In genomic region chr4:157076578-157076947, GRCh38 we compare ENCODE assay signal across 9 cellular contexts. TPM values are rescaled to one million over a fixed set of nuclear protein-coding genes. Genes with fewer than 3 reads are reported as not detected.
A peak's percentile ranks its signal among the peaks of the same experiment; 100 is the strongest.
DNase-seq lines count a peak whose midpoint lies in the region; ATAC-seq and TF ChIP-seq lines count a peak whose summit lies in the region.
"Had no signal": no experiment of that assay in that cellular context is flagged by ENCODE, and none has a peak within 500 bp of the region (broad histone marks: within the 10 kb centered on the region; RNA-seq: fewer than 3 reads in every experiment).

No MANE protein-coding gene starts in this region.

- no peak overlapping the region for H2BK15ac ChIP-seq in mesenchymal stem cell (ENCODE audit: low read depth, poor library complexity, severe bottlenecking)

- H3K9ac ChIP-seq in mesenchymal stem cell (ENCODE audit: low read length), result peak overlapping the region; percentile 79

- H3K27me3 ChIP-seq in cardiac muscle cell (peaks cover 67% of the 10 kb centered on the region), mesenchymal stem cell (ENCODE audit: control insufficient read depth in 1 of 2, insufficient read depth in 1 of 2, low read length in 2 of 2) (no peaks in the 10 kb centered on the region), vagina (no peaks in the 10 kb centered on the region)

- H2BK5ac ChIP-seq in mesenchymal stem cell (ENCODE audit: low read depth, low read length, poor library complexity, severe bottlenecking), result no peak overlapping the region

- no peak overlapping the region for H3K27ac ChIP-seq in cardiac muscle cell
- no peak overlapping the region for H3K27ac ChIP-seq in mesenchymal stem cell (ENCODE audit: low read length, poor library complexity, severe bottlenecking)
- H3K27ac ChIP-seq in vagina, result no peak overlapping the region

- H2BK12ac ChIP-seq in mesenchymal stem cell (ENCODE audit: low read length in 2 of 2), result no peak overlapping the region

- H3K18ac ChIP-seq in mesenchymal stem cell (ENCODE audit: low read depth in 1 of 2, low read length in 2 of 2), result peak overlapping the region in 1 of 2 experiments; percentile 63

- no peak overlapping the region for H3K14ac ChIP-seq in mesenchymal stem cell (ENCODE audit: low read length in 2 of 2)

- H3K4me3 ChIP-seq in cardiac muscle cell (peak overlapping the region; percentile 83), choroid plexus epithelial cell (ENCODE audit: low read depth, low read length) (peak overlapping the region; percentile 79), mesenchymal stem cell (ENCODE audit: insufficient read depth in 1 of 2, low read depth in 1 of 2, low read length in 2 of 2) (peak overlapping the region; percentile 76 to 83), vagina (peak overlapping the region; percentile 56 to 67)

- DNase-seq in cardiac muscle cell (ENCODE audit: low read depth in 1 of 2, low spot score in 1 of 2) (no peak), Right ventricle myocardium inferior (ENCODE audit: missing footprints) (no peak), choroid plexus epithelial cell (ENCODE audit: low read depth) (no peak), mesenchymal stem cell (no peak), vagina (ENCODE audit: extremely low spot score in 2 of 2) (no peak), NCI-H1694 treated with DMSO at 0.1 percent for 48 hours (lab: John Stamatoyannopoulos, UW) (no peak), left colon (no peak)
- DNase-seq: activated CD4-positive, alpha-beta T cell treated with anti-CD3 and anti-CD28 coated beads, Interleukin-2, amount 10 ng/mL, durations not matched to agents 24 days and 14 days had no signal

- H2AFZ ChIP-seq in mesenchymal stem cell (ENCODE audit: low read depth, low read length), result peak overlapping the region; percentile 39

- intact Hi-C loops in Right ventricle myocardium inferior (cut with DNase I) (no loop called here), vagina (cut with DNase I) (no loop called here), left colon (cut with DNase I, micrococcal nuclease) (no loop called here)

- no peak for TF ChIP-seq POLR2A in vagina (IDR thresholded peaks at IDR 0.05)

- WGBS in mesenchymal stem cell, result 2% methylated on average over 8 of the region's 8 CpGs

- H3K79me1 ChIP-seq in mesenchymal stem cell (replicated peaks; ENCODE audit: low read length, poor library complexity, severe bottlenecking), result peaks cover 4% of the 10 kb centered on the region

- TF ChIP-seq CTCF in cardiac muscle cell (IDR thresholded peaks at IDR 0.05; ENCODE audit: low read depth, low read length) (no peak), choroid plexus epithelial cell (conservative IDR thresholded peaks at IDR 0.05; ENCODE audit: low read depth, low read length) (no peak), vagina (IDR thresholded peaks at IDR 0.05) (no peak)

- H3K4me1 ChIP-seq in cardiac muscle cell (ENCODE audit: low read depth), result no peaks in the 10 kb centered on the region
- peaks cover 2% of the 10 kb centered on the region for H3K4me1 ChIP-seq in mesenchymal stem cell (ENCODE audit: control insufficient read depth, insufficient read depth, low read depth, low read length)
- no peaks in the 10 kb centered on the region for H3K4me1 ChIP-seq in vagina

- no peaks in the 10 kb centered on the region for H3K36me3 ChIP-seq in cardiac muscle cell
- H3K36me3 ChIP-seq in mesenchymal stem cell (ENCODE audit: control insufficient read depth in 1 of 2, insufficient read depth in 2 of 2, low read depth in 1 of 2, low read length in 2 of 2), result no peaks in the 10 kb centered on the region
- H3K36me3 ChIP-seq in vagina, result no peaks in the 10 kb centered on the region

- no peak overlapping the region for H2BK120ac ChIP-seq in mesenchymal stem cell (ENCODE audit: low read depth, low read length)

- H3K23ac ChIP-seq in mesenchymal stem cell (ENCODE audit: low read length in 2 of 2), result no peak overlapping the region

- H4K8ac ChIP-seq in mesenchymal stem cell (ENCODE audit: low read length), result no peak overlapping the region

- ATAC-seq in Right ventricle myocardium inferior (no peak), left colon (no peak), HG03280 (IDR thresholded peaks at IDR 0.05; ENCODE audit: unreplicated experiment) (no peak)

- H4K91ac ChIP-seq in mesenchymal stem cell (ENCODE audit: low read length), result no peak overlapping the region

- no peaks in the 10 kb centered on the region for H3K9me3 ChIP-seq in cardiac muscle cell (ENCODE audit: low read depth)
- H3K9me3 ChIP-seq in mesenchymal stem cell (ENCODE audit: control insufficient read depth, low read length), result no peaks in the 10 kb centered on the region
- no peaks in the 10 kb centered on the region for H3K9me3 ChIP-seq in vagina

- H3K4ac ChIP-seq in mesenchymal stem cell (ENCODE audit: low read depth in 1 of 2, low read length in 2 of 2), result no peak overlapping the region

- H3K4me2 ChIP-seq in mesenchymal stem cell (ENCODE audit: low read length, poor library complexity, severe bottlenecking), result peak overlapping the region; percentile 80

- no peak overlapping the region for H2AK5ac ChIP-seq in mesenchymal stem cell (ENCODE audit: low read length, severe bottlenecking)

RNA-seq across cellular contexts. Expression of gene GLRB, which starts 0.6 kb away (rescaled TPM):
- total RNA-seq in cardiac muscle cell (2.5 and 2.6 TPM in 2 replicates), Right ventricle myocardium inferior (9.9 TPM), vagina (2.9 TPM), left colon (under 1 TPM; 0.64 to 0.75 TPM)
- 0.75 and 2.6 TPM in 2 replicates for polyA plus RNA-seq in cardiac muscle cell
- polyA plus RNA-seq in mesenchymal stem cell (2013, experiment 1 of 2), result 4.4 TPM
- 5.6 TPM for polyA plus RNA-seq in mesenchymal stem cell (2013, experiment 2 of 2)
- total RNA-seq: activated CD4-positive, alpha-beta T cell treated with anti-CD3 and anti-CD28 coated beads, Interleukin-2, amount 10 ng/mL, durations not matched to agents 24 days and 14 days had no signal
